ENCODE assay signal across 13 cellular contexts in the genomic region with DNA sequence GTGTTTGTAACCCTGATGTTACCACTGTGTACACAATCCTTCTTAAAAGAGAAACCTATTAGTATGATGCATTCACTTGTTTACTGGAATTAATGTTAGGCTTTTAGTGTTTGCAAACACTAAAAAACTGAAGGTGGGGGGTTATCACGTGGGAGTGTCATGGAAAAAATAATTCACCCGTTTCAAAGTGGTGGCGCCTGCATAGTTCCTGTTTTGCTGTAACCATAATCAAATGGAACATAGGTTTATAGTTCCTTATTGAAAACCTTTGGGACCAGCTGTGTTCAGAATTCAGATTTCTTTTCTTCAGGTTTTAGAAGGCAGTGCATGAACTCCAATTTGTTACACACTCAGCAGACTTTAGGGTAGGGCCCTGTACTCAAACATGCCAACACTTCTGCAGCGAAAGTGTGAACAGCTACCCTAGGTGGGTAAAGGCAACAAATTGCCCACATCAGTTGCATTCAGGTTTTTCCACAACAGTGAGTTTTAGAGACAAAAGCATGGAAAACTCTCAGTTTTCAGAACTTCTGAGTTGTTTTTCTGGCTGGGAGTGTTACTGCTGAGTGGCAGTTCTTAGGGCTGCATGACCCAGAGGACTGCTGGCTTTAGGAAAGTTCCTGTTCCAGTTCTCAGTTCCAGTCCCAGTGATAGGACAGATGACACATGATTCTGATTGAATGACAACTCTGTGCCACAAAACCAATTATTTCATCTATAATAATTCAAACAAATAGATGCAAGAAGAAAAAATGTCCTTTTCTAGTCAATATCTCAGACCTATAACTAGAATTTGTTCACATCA. TPM values are rescaled to one million over a fixed set of nuclear protein-coding genes. Genes with fewer than 3 reads are reported as not detected.
DNase-seq lines count a peak whose midpoint lies in the region; ATAC-seq, FAIRE-seq and TF ChIP-seq lines count a peak whose summit lies in the region.
"Had no signal": no experiment of that assay in that cellular context is flagged by ENCODE, and none has a peak within 500 bp of the region (broad histone marks: within the 10 kb centered on the region; RNA-seq: fewer than 3 reads in every experiment).

No MANE protein-coding gene starts in this region.

- POLR2A ChIA-PET in CD4-positive, alpha-beta T cell (lab: Charles Lee): no interaction called here

- peak overlapping the region in 3 of 5 donors; percentile 9 to 84 (median 71) for H3K27ac ChIP-seq in adrenal gland
- H3K27ac ChIP-seq in CD4-positive, alpha-beta T cell (ENCODE audit: low read depth, low read length): no peak overlapping the region

- H3K4me1 ChIP-seq in adrenal gland (replicated peaks in 1 of 2): peaks cover 0 to 7% of the 10 kb centered on the region in 2 donors

- ATAC-seq in GM19035 (IDR thresholded peaks at IDR 0.05; ENCODE audit: unreplicated experiment): peak; percentile 61
- peak; percentile 59 for ATAC-seq in HG03442 (IDR thresholded peaks at IDR 0.05; ENCODE audit: unreplicated experiment)
- ATAC-seq in stimulated activated effector memory CD8-positive, alpha-beta T cell treated with anti-CD3 and anti-CD28 coated beads, Interleukin-12 subunit alpha, Interleukin-12 subunit beta, amount 100 ng/mL, for 72 hours: no peak
- no peak for ATAC-seq in CD4-positive, alpha-beta T cell (ENCODE audit: poor library complexity)

- no peak overlapping the region for H3K4me3 Mint-ChIP-seq in stimulated activated effector memory CD8-positive, alpha-beta T cell treated with anti-CD3 and anti-CD28 coated beads, Interleukin-12 subunit alpha, Interleukin-12 subunit beta, amount 100 ng/mL, for 72 hours
- no peak overlapping the region for H3K4me3 Mint-ChIP-seq in CD4-positive, alpha-beta T cell
- H3K4me3 Mint-ChIP-seq: activated CD4-positive, alpha-beta memory T cell treated with anti-CD3 and anti-CD28 coated beads, Interleukin-2, amount 10 ng/mL, durations not matched to agents 7 days and 5 days had no signal

- H3K27me3 Mint-ChIP-seq in CD4-positive, alpha-beta T cell: no peaks in the 10 kb centered on the region
- H3K27me3 Mint-ChIP-seq: activated CD4-positive, alpha-beta memory T cell treated with anti-CD3 and anti-CD28 coated beads, Interleukin-2, amount 10 ng/mL, durations not matched to agents 7 days and 5 days had no signal

- H3K36me3 ChIP-seq in adrenal gland (replicated peaks in 1 of 2): no peaks in the 10 kb centered on the region

- no peaks in the 10 kb centered on the region for H3K9me3 ChIP-seq in adrenal gland (replicated peaks in 1 of 3)
- no peaks in the 10 kb centered on the region for H3K9me3 ChIP-seq in CD4-positive, alpha-beta T cell (ENCODE audit: control insufficient read depth, low read length)
- H3K9me3 ChIP-seq: Caco-2 had no signal

- H3K36me3 Mint-ChIP-seq in stimulated activated effector memory CD8-positive, alpha-beta T cell treated with anti-CD3 and anti-CD28 coated beads, Interleukin-12 subunit alpha, Interleukin-12 subunit beta, amount 100 ng/mL, for 72 hours: no peaks in the 10 kb centered on the region
- no peaks in the 10 kb centered on the region for H3K36me3 Mint-ChIP-seq in CD4-positive, alpha-beta T cell (ENCODE audit: low read depth)

- intact Hi-C loops in adrenal gland (cut with DNase I): no loop called here
- intact Hi-C loops in CD4-positive, alpha-beta T cell (cut with DNase I, micrococcal nuclease): loop anchor here in 1 of 2 experiments (5.0 kb wide), 1 partner anchor 46 kb away; no protein-coding TSS in a partner anchor

- TF ChIP-seq CTCF in adrenal gland (IDR thresholded peaks at IDR 0.05): no peak
- TF ChIP-seq CTCF in CD4-positive, alpha-beta T cell (IDR thresholded peaks at IDR 0.05): no peak

- H3K27ac Mint-ChIP-seq in stimulated activated effector memory CD8-positive, alpha-beta T cell treated with anti-CD3 and anti-CD28 coated beads, Interleukin-12 subunit alpha, Interleukin-12 subunit beta, amount 100 ng/mL, for 72 hours: no peak overlapping the region
- no peak overlapping the region for H3K27ac Mint-ChIP-seq in CD4-positive, alpha-beta T cell
- H3K27ac Mint-ChIP-seq: activated CD4-positive, alpha-beta memory T cell treated with anti-CD3 and anti-CD28 coated beads, Interleukin-2, amount 10 ng/mL, durations not matched to agents 7 days and 5 days had no signal

- no peak for FAIRE-seq in HTR-8/SVneo (lab: Jason Lieb, UNC)

- no peak for TF ChIP-seq POLR2A in adrenal gland (IDR thresholded peaks at IDR 0.05)

- DNase-seq in adrenal gland: peak in 1 of 7 donors; percentile 30
- DNase-seq in pons (ENCODE audit: low spot score): peak; percentile 52
- DNase-seq in stimulated activated effector memory CD8-positive, alpha-beta T cell treated with anti-CD3 and anti-CD28 coated beads, Interleukin-12 subunit alpha, Interleukin-12 subunit beta, amount 100 ng/mL, for 72 hours (ENCODE audit: low spot score in 2 of 2): no peak
- no peak for DNase-seq in HTR-8/SVneo (ENCODE audit: insufficient read length, low spot score)
- no peak for DNase-seq in CD4-positive, alpha-beta T cell
- no peak for DNase-seq in C1 segment of cervical spinal cord (lab: John Stamatoyannopoulos, UW)
- DNase-seq: activated CD4-positive, alpha-beta memory T cell treated with anti-CD3 and anti-CD28 coated beads, Interleukin-2, amount 10 ng/mL, durations not matched to agents 7 days and 5 days; Caco-2; cortex of kidney; NCI-H526 treated with DMSO at 0.1 percent for 48 hours; posterior cingulate gyrus had no signal

- WGBS in adrenal gland, 4 donors: 68 to 77% (median 73%) methylated on average over 4 of the region's 4 CpGs

- H3K27me3 ChIP-seq in adrenal gland: no peaks in the 10 kb centered on the region
- H3K27me3 ChIP-seq in CD4-positive, alpha-beta T cell (ENCODE audit: control insufficient read depth, insufficient read depth, low read length): no peaks in the 10 kb centered on the region

- H3K9me3 Mint-ChIP-seq in stimulated activated effector memory CD8-positive, alpha-beta T cell treated with anti-CD3 and anti-CD28 coated beads, Interleukin-12 subunit alpha, Interleukin-12 subunit beta, amount 100 ng/mL, for 72 hours: no peaks in the 10 kb centered on the region
- no peaks in the 10 kb centered on the region for H3K9me3 Mint-ChIP-seq in CD4-positive, alpha-beta T cell
- H3K9me3 Mint-ChIP-seq: activated CD4-positive, alpha-beta memory T cell treated with anti-CD3 and anti-CD28 coated beads, Interleukin-2, amount 10 ng/mL, durations not matched to agents 7 days and 5 days had no signal

- peaks cover 6% of the 10 kb centered on the region for H3K4me1 Mint-ChIP-seq in stimulated activated effector memory CD8-positive, alpha-beta T cell treated with anti-CD3 and anti-CD28 coated beads, Interleukin-12 subunit alpha, Interleukin-12 subunit beta, amount 100 ng/mL, for 72 hours
- H3K4me1 Mint-ChIP-seq in CD4-positive, alpha-beta T cell (ENCODE audit: low read depth): peaks cover 36% of the 10 kb centered on the region

- CTCF ChIA-PET in CD4-positive, alpha-beta T cell (lab: Charles Lee): no interaction called here

- H3K4me3 ChIP-seq in adrenal gland: no peak overlapping the region

RNA-seq across cellular contexts. Expression of a gene that starts 29.1 kb away (rescaled TPM):
- 10 to 100 TPM; 20.4 to 60.1 (median 40.5) TPM for total RNA-seq in adrenal gland
- 10 to 100 TPM; 30.2 to 58.6 (median 37.0) TPM for polyA plus RNA-seq in adrenal gland
- total RNA-seq in CD4-positive, alpha-beta T cell: 100 to 1,000 TPM; 234 to 254 TPM

Comparison
In these comparisons a context has a peak if more than half of its experiments do, and no peak if none do; other contexts are left out.
1. ATAC-seq: peak in GM19035 (single experiment) and HG03442 (single experiment); none in stimulated activated effector memory CD8-positive, alpha-beta T cell treated with anti-CD3 and anti-CD28 coated beads, Interleukin-12 subunit alpha, Interleukin-12 subunit beta, amount 100 ng/mL, for 72 hours (single experiment) and CD4-positive, alpha-beta T cell (single experiment).